8 cellular contexts compared by ENCODE assay signal in genomic region chr4:174222266-174222872, GRCh38.
A peak's percentile ranks its signal among the peaks of the same experiment; 100 is the strongest.
DNase-seq lines count a peak whose midpoint lies in the region; ATAC-seq and TF ChIP-seq lines count a peak whose summit lies in the region.

No MANE protein-coding gene starts in this region.

- DNase-seq in AML-193 (lab: John Stamatoyannopoulos, UW) (peak; percentile 23 to 35), GM13977 (ENCODE audit: low spot score) (no peak), fibroblast of mammary gland (ENCODE audit: low read depth) (peak; percentile 43), testis (no peak), caudate nucleus (lab: John Stamatoyannopoulos, UW) (no peak), HuH-7.5 (ENCODE audit: low spot score) (no peak)

- no peaks in the 10 kb centered on the region for H3K79me2 ChIP-seq in OCI-LY1 (ENCODE audit: insufficient read depth, low read length)

- H3K9me3 ChIP-seq in OCI-LY1 (ENCODE audit: low read length) (no peaks in the 10 kb centered on the region), testis (no peaks in the 10 kb centered on the region)

- no peak for TF ChIP-seq POLR2A in testis (IDR thresholded peaks at IDR 0.05)

- H3K4me3 ChIP-seq in OCI-LY1 (ENCODE audit: low read depth, low read length, poor library complexity, severe bottlenecking) (no peak overlapping the region), fibroblast of mammary gland (ENCODE audit: control insufficient read depth, low read depth, low read length) (no peak overlapping the region), testis (no peak overlapping the region)

- ATAC-seq in HG02852 (IDR thresholded peaks at IDR 0.05; ENCODE audit: unreplicated experiment), result peak; percentile 68

- TF ChIP-seq CTCF in GM13977 (IDR thresholded peaks at IDR 0.05; ENCODE audit: extremely low read depth, insufficient read depth, missing control alignments) (peak; percentile 61), OCI-LY1 (IDR thresholded peaks at IDR 0.05; ENCODE audit: low read length) (peak; percentile 71), fibroblast of mammary gland (conservative IDR thresholded peaks at IDR 0.05; ENCODE audit: control insufficient read depth, insufficient read depth, low read depth, low read length) (peak; percentile 74), testis (IDR thresholded peaks at IDR 0.05) (peak in 2 of 3 experiments; percentile 49 to 65)

- intact Hi-C loops in testis (cut with DNase I; ENCODE audit: low total_unique reads), result no loop called here

- 56 to 59% methylated on average over 4 of the region's 4 CpGs for WGBS in testis, 2 donors

- H3K36me3 ChIP-seq in OCI-LY1 (ENCODE audit: insufficient read depth, low read length), result no peaks in the 10 kb centered on the region
- H3K36me3 ChIP-seq in testis (ENCODE audit: low read depth, missing control alignments), result no peaks in the 10 kb centered on the region

- H3K4me2 ChIP-seq in OCI-LY1 (ENCODE audit: low read length), result no peak overlapping the region

- in situ Hi-C loops in GM13977 (cut with MboI; ENCODE audit: low pct_unique_long_range_greater_than_20kb, low sequenced_read_pairs, unreplicated experiment), result loop anchor here (10.0 to 25.0 kb wide), 2 partner anchors 92 to 710 kb away; no protein-coding TSS in a partner anchor

- no peaks in the 10 kb centered on the region for H3K9me2 ChIP-seq in OCI-LY1 (ENCODE audit: low read depth, low read length)

- no peaks in the 10 kb centered on the region for H4K20me1 ChIP-seq in OCI-LY1 (ENCODE audit: insufficient read depth, low read length)

- H3K27me3 ChIP-seq in OCI-LY1 (ENCODE audit: insufficient read depth, low read length), result no peaks in the 10 kb centered on the region
- no peaks in the 10 kb centered on the region for H3K27me3 ChIP-seq in testis

- no peaks in the 10 kb centered on the region for H3K4me1 ChIP-seq in OCI-LY1 (ENCODE audit: insufficient read depth, low read length, severe bottlenecking)
- H3K4me1 ChIP-seq in testis, result peaks cover 10% of the 10 kb centered on the region

- H3K9ac ChIP-seq in OCI-LY1 (ENCODE audit: low read length), result no peak overlapping the region

- H3F3A ChIP-seq in OCI-LY1 (ENCODE audit: insufficient read depth, low read length), result no peaks in the 10 kb centered on the region

- no peak overlapping the region for H2AFZ ChIP-seq in OCI-LY1 (ENCODE audit: low read length)

- H3K27ac ChIP-seq in OCI-LY1 (ENCODE audit: low read depth, low read length, poor library complexity, severe bottlenecking) (no peak overlapping the region), testis (no peak overlapping the region), caudate nucleus (ENCODE audit: low read depth, low read length) (no peak overlapping the region)

Comparison
In these comparisons a context has a peak if more than half of its experiments do, and no peak if none do; other contexts are left out.
1. DNase-seq: peak in AML-193 (2 of 2) and fibroblast of mammary gland (single experiment); none in GM13977 (single experiment), testis (single experiment), caudate nucleus (0 of 61) and HuH-7.5 (single experiment).
2. Peak in every context shown above with its lines, with median percentiles within 50 percentile points of each other: CTCF ChIP-seq.